Comparison of ENCODE assay signal across 8 cellular contexts in genomic region chr3:172138792-172139507, GRCh38.
DNase-seq lines count a peak whose midpoint lies in the region; FAIRE-seq and TF ChIP-seq lines count a peak whose summit lies in the region.

No MANE protein-coding gene starts in this region.

- no peak for DNase-seq in GM12892 (ENCODE audit: insufficient read length)
- no peak for DNase-seq in H54 (ENCODE audit: insufficient read length, low spot score)
- DNase-seq in NOMO-1 treated with dmso at 0.1 percent for 144 hours (lab: John Stamatoyannopoulos, UW; ENCODE audit: unreplicated experiment) = peak; percentile 36
- DNase-seq in brain microvascular endothelial cell = peak; percentile 65
- DNase-seq in left kidney (ENCODE audit: low read depth, low spot score) = peak; percentile 45
- DNase-seq in NCI-H187 (lab: John Stamatoyannopoulos, UW) = no peak
- DNase-seq in NAMALWA (ENCODE audit: low spot score) = no peak

- peak overlapping the region; percentile 42 for H3K4me3 Mint-ChIP-seq in stimulated activated naive CD8-positive, alpha-beta T cell treated with anti-CD3 and anti-CD28 coated beads, Interleukin-15, Interleukin-2, amounts not matched to agents 100 ng/mL and 50 ng/mL, for 24 hours

- TF ChIP-seq POLR2A in GM12892 (IDR thresholded peaks at IDR 0.05; ENCODE audit: low read depth, low read length) = no peak
- TF ChIP-seq POLR2A in H54 (IDR thresholded peaks at IDR 0.05; ENCODE audit: low read depth, low read length) = no peak

- H3K9me3 Mint-ChIP-seq in stimulated activated naive CD8-positive, alpha-beta T cell treated with anti-CD3 and anti-CD28 coated beads, Interleukin-15, Interleukin-2, amounts not matched to agents 100 ng/mL and 50 ng/mL, for 24 hours = no peaks in the 10 kb centered on the region

- H3K27ac ChIP-seq in brain microvascular endothelial cell = peak overlapping the region; percentile 81

- in situ Hi-C loops in brain microvascular endothelial cell (cut with HindIII; ENCODE audit: low pct_ligation_motif_present, low sequenced_read_pairs) = no loop called here

- peaks cover 86% of the 10 kb centered on the region for H3K4me1 Mint-ChIP-seq in stimulated activated naive CD8-positive, alpha-beta T cell treated with anti-CD3 and anti-CD28 coated beads, Interleukin-15, Interleukin-2, amounts not matched to agents 100 ng/mL and 50 ng/mL, for 24 hours (ENCODE audit: low read depth)

- H3K27me3 ChIP-seq in brain microvascular endothelial cell (replicated peaks) = no peaks in the 10 kb centered on the region

- H3K27me3 Mint-ChIP-seq in stimulated activated naive CD8-positive, alpha-beta T cell treated with anti-CD3 and anti-CD28 coated beads, Interleukin-15, Interleukin-2, amounts not matched to agents 100 ng/mL and 50 ng/mL, for 24 hours = no peaks in the 10 kb centered on the region

- peaks cover 16% of the 10 kb centered on the region for H3K36me3 Mint-ChIP-seq in stimulated activated naive CD8-positive, alpha-beta T cell treated with anti-CD3 and anti-CD28 coated beads, Interleukin-15, Interleukin-2, amounts not matched to agents 100 ng/mL and 50 ng/mL, for 24 hours (ENCODE audit: low read depth)

- no peak overlapping the region for H3K4me3 ChIP-seq in brain microvascular endothelial cell (ENCODE audit: low read depth, low read length)

- TF ChIP-seq CTCF in brain microvascular endothelial cell (IDR thresholded peaks at IDR 0.05; ENCODE audit: low read depth, low read length, missing control alignments) = no peak

- peak; percentile 21 for FAIRE-seq in GM12892 (lab: Jason Lieb, UNC)
- peak; percentile 79 for FAIRE-seq in H54 (lab: Jason Lieb, UNC)

- H3K36me3 ChIP-seq in brain microvascular endothelial cell (replicated peaks) = peaks cover 11% of the 10 kb centered on the region

- peak overlapping the region; percentile 74 for H3K27ac Mint-ChIP-seq in stimulated activated naive CD8-positive, alpha-beta T cell treated with anti-CD3 and anti-CD28 coated beads, Interleukin-15, Interleukin-2, amounts not matched to agents 100 ng/mL and 50 ng/mL, for 24 hours

Comparison
In these comparisons a context has a peak if more than half of its experiments do, and no peak if none do; other contexts are left out.
1. DNase-seq: peak in NOMO-1 treated with dmso at 0.1 percent for 144 hours (single experiment), brain microvascular endothelial cell (single experiment) and left kidney (single experiment); none in GM12892 (single experiment), H54 (single experiment), NCI-H187 (0 of 2) and NAMALWA (single experiment).